ENCODE assay signal across 14 cellular contexts in the genomic region with DNA sequence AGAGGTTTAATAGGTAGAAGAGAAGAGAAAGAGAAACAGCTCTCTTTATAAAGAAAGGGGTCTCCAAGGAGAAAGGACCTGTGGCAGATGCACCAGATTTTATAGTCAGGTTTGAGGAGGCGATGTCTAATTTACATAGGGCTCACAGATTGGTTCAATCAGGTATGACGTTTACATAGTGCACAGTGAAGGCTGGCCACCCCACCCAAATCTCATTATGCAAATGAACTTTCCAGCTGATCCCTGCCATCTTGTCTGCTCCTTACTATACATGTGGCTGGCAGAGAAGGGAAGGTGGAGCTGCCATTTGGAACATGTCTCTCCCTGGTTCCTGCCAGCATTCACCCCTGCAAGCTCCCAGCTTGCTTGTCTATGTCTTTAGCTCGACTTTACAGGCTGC.
DNase-seq lines count a peak whose midpoint lies in the region; ATAC-seq, FAIRE-seq and TF ChIP-seq lines count a peak whose summit lies in the region.
"Had no signal": no experiment of that assay in that cellular context is flagged by ENCODE, and none has a peak within 500 bp of the region (broad histone marks: within the 10 kb centered on the region; RNA-seq: fewer than 3 reads in every experiment).

No MANE protein-coding gene starts in this region.

- TF ChIP-seq CTCF in K562 (IDR thresholded peaks at IDR 0.05 in 2 of 3, conservative IDR thresholded peaks at IDR 0.05 in 1 of 3; ENCODE audit: insufficient read depth in 2 of 3, low read depth in 1 of 3, low read length in 3 of 3), result no peak

- TF ChIP-seq POLR2A in H54 (IDR thresholded peaks at IDR 0.05; ENCODE audit: low read depth, low read length), result no peak
- TF ChIP-seq POLR2A in K562 (conservative IDR thresholded peaks at IDR 0.05), result no peak

- in situ Hi-C loops in K562 (cut with MboI), result no loop called here

- H4K20me1 ChIP-seq in K562 (replicated peaks; ENCODE audit: control insufficient read depth, insufficient read depth, low read length), result no peaks in the 10 kb centered on the region
- H4K20me1 ChIP-seq: BLaER1 had no signal

- 3% methylated on average over 3 of the region's 3 CpGs for WGBS in K562 (ENCODE audit: insufficient coverage, low coverage, missing lambda C conversion rate)

- no peaks in the 10 kb centered on the region for H3K9me1 ChIP-seq in K562 (ENCODE audit: control insufficient read depth, insufficient read depth, low read length)

- no peak overlapping the region for H3K4me3 ChIP-seq in K562
- H3K4me3 ChIP-seq: BLaER1, GM12878, HAP-1 had no signal

- no peak overlapping the region for H3K9ac ChIP-seq in K562 (ENCODE audit: insufficient read depth in 1 of 2, low read depth in 2 of 2, low read length in 2 of 2)
- H3K9ac ChIP-seq: BLaER1 had no signal

- POLR2A ChIA-PET in K562 (lab: Yijun Ruan, JAX), result interaction anchor here (0.6 kb wide), 2 partner anchors 18 to 156 kb away, joined by 3 read pairs; no protein-coding TSS in a partner anchor

- H3K36me3 ChIP-seq in K562 (ENCODE audit: control insufficient read depth, insufficient read depth, low read length), result no peaks in the 10 kb centered on the region
- H3K36me3 ChIP-seq: BLaER1, HAP-1 had no signal

- H3K4me1 ChIP-seq in K562 (replicated peaks in 1 of 2; ENCODE audit: control insufficient read depth in 2 of 2, insufficient read depth in 2 of 2, low read length in 2 of 2), result no peaks in the 10 kb centered on the region
- H3K4me1 ChIP-seq: BLaER1, HAP-1 had no signal

- no peak overlapping the region for H3K4me2 ChIP-seq in K562 (ENCODE audit: insufficient read depth, low read length)
- H3K4me2 ChIP-seq: BLaER1 had no signal

- BruUV-seq in K562 (replicated peaks; lab: Mats Ljungman, UMichigan), result no TSS peak

- DNase-seq in NCI-H82 (lab: John Stamatoyannopoulos, UW) (peak; percentile 75), NCI-H82 treated with DMSO at 0.1 percent for 48 hours (lab: John Stamatoyannopoulos, UW; ENCODE audit: unreplicated experiment) (no peak), H54 (ENCODE audit: insufficient read length, low spot score) (no peak), K562 (ENCODE audit: extremely low read depth in 1 of 4, low spot score in 3 of 4) (peak in 1 of 4 experiments; percentile 6), middle frontal gyrus (ENCODE audit: extremely low spot score, low spot score) (no peak), caudate nucleus (lab: John Stamatoyannopoulos, UW) (no peak), GDM1 (lab: John Stamatoyannopoulos, UW) (no peak)
- DNase-seq: 8988T; CD4-positive, alpha-beta memory T cell; GF-D8 had no signal

- CTCF ChIA-PET in K562 (lab: Yijun Ruan, JAX; ENCODE audit: low intra/inter-chr PET ratio), result no interaction called here

- peak; percentile 87 for ATAC-seq in K562
- ATAC-seq: GM12878 had no signal

- no peaks in the 10 kb centered on the region for H3K9me3 ChIP-seq in K562 (replicated peaks; ENCODE audit: control insufficient read depth, insufficient read depth, low read depth, low read length)
- H3K9me3 ChIP-seq: BLaER1, HAP-1 had no signal

- peak; percentile 83 for FAIRE-seq in H54 (lab: Jason Lieb, UNC)
- FAIRE-seq in K562 (lab: Jason Lieb, UNC), result no peak
- FAIRE-seq: GM12878, H1 had no signal

- no peaks in the 10 kb centered on the region for H3K27me3 ChIP-seq in K562 (ENCODE audit: control insufficient read depth in 2 of 2, insufficient read depth in 2 of 2, low read length in 2 of 2)
- H3K27me3 ChIP-seq: BLaER1 had no signal

- no peak for TF ChIP-seq EP300 in K562 (IDR thresholded peaks at IDR 0.05; ENCODE audit: low read length)

- 0 out of 2 replicates have a peak overlapping the region, but pooled peaks have one; percentile 19 for H2AFZ ChIP-seq in K562 (ENCODE audit: low read depth, low read length)

- TF ChIP-seq RAD21 in K562 (CRISPR knock-in tag; conservative IDR thresholded peaks at IDR 0.05 in 1 of 2, IDR thresholded peaks at IDR 0.05 in 1 of 2), result no peak

- intact Hi-C loops in K562 (cut with micrococcal nuclease), result no loop called here

- H3K27ac ChIP-seq in K562 (ENCODE audit: extremely low read depth, low read depth, low read length), result no peak overlapping the region
- H3K27ac ChIP-seq in caudate nucleus (ENCODE audit: low read depth, low read length), result no peak overlapping the region
- H3K27ac ChIP-seq: BLaER1 had no signal

- no peaks in the 10 kb centered on the region for H3K79me2 ChIP-seq in K562 (ENCODE audit: control insufficient read depth, insufficient read depth, low read length)

TF ChIP-seq in K562, 482 proteins besides CTCF, POLR2A, EP300 and RAD21:
- peak in 1 of 3 experiments; percentile 27 for TF ChIP-seq YY1 (IDR thresholded peaks at IDR 0.05; ENCODE audit: borderline replicate concordance in 1 of 3, control insufficient read depth in 1 of 3, extremely low read depth in 1 of 3, insufficient read depth in 3 of 3, insufficient read length in 1 of 3, insufficient replicate concordance in 2 of 3, low read depth in 1 of 3, low read length in 2 of 3)
- TF ChIP-seq MED1 (CRISPR knock-in tag; IDR thresholded peaks at IDR 0.05; ENCODE audit: borderline replicate concordance), result no peak
